In genomic region chr3:100045696-100046095, GRCh38 we compare ENCODE assay signal across 8 cellular contexts.
DNase-seq lines count a peak whose midpoint lies in the region; ATAC-seq, FAIRE-seq and TF ChIP-seq lines count a peak whose summit lies in the region.

No MANE protein-coding gene starts in this region.

- H3K27me3 ChIP-seq in K562 (ENCODE audit: control insufficient read depth in 2 of 2, insufficient read depth in 2 of 2, low read length in 2 of 2) (no peaks in the 10 kb centered on the region), stomach smooth muscle (ENCODE audit: control insufficient read depth in 1 of 2, insufficient read depth in 2 of 2, low read length in 2 of 2) (no peaks in the 10 kb centered on the region)
- H3K27me3 ChIP-seq in naive thymus-derived CD4-positive, alpha-beta T cell (ENCODE audit: control insufficient read depth in 2 of 2, insufficient read depth in 2 of 2, low read length in 2 of 2), result no peaks in the 10 kb centered on the region

- H3K9ac ChIP-seq in K562 (ENCODE audit: insufficient read depth in 1 of 2, low read depth in 2 of 2, low read length in 2 of 2) (no peak overlapping the region), kidney (ENCODE audit: low read length in 2 of 2) (no peak overlapping the region), stomach smooth muscle (ENCODE audit: low read length in 2 of 2) (no peak overlapping the region)

- peaks cover 0 to 13% (median 4%) of the 10 kb centered on the region in 5 donors for H3K36me3 Mint-ChIP-seq in naive thymus-derived CD4-positive, alpha-beta T cell

- H3K27me3 Mint-ChIP-seq in naive thymus-derived CD4-positive, alpha-beta T cell, result no peaks in the 10 kb centered on the region

- no peaks in the 10 kb centered on the region for H4K20me1 ChIP-seq in K562 (replicated peaks; ENCODE audit: control insufficient read depth, insufficient read depth, low read length)

- no peaks in the 10 kb centered on the region for H3K4me1 ChIP-seq in K562 (replicated peaks in 1 of 2; ENCODE audit: control insufficient read depth in 2 of 2, insufficient read depth in 2 of 2, low read length in 2 of 2)
- H3K4me1 ChIP-seq in kidney (ENCODE audit: control insufficient read depth in 1 of 2, insufficient read depth in 1 of 2, low read depth in 1 of 2, low read length in 2 of 2), result peaks cover 18 to 19% of the 10 kb centered on the region in 2 donors
- peaks cover 22% of the 10 kb centered on the region for H3K4me1 ChIP-seq in stomach smooth muscle (ENCODE audit: control insufficient read depth, insufficient read depth, low read length)
- no peaks in the 10 kb centered on the region for H3K4me1 ChIP-seq in naive thymus-derived CD4-positive, alpha-beta T cell (ENCODE audit: control insufficient read depth in 2 of 2, insufficient read depth in 2 of 2, low read length in 2 of 2)

- peak overlapping the region in 1 of 9 donors; percentile 63 for H3K27ac Mint-ChIP-seq in naive thymus-derived CD4-positive, alpha-beta T cell

- TF ChIP-seq CTCF in K562 (IDR thresholded peaks at IDR 0.05 in 2 of 3, conservative IDR thresholded peaks at IDR 0.05 in 1 of 3; ENCODE audit: insufficient read depth in 2 of 3, low read depth in 1 of 3, low read length in 3 of 3) (no peak), kidney (IDR thresholded peaks at IDR 0.05; ENCODE audit: borderline replicate concordance, extremely low read depth, insufficient read depth) (no peak)

- no peaks in the 10 kb centered on the region for H3K9me1 ChIP-seq in K562 (ENCODE audit: control insufficient read depth, insufficient read depth, low read length)

- no peak for TF ChIP-seq EP300 in K562 (IDR thresholded peaks at IDR 0.05; ENCODE audit: low read length)

- FAIRE-seq in K562 (lab: Jason Lieb, UNC) (no peak), kidney (lab: Jason Lieb, UNC) (no peak), frontal cortex (lab: Jason Lieb, UNC) (no peak)

- H3K27ac ChIP-seq in K562 (ENCODE audit: extremely low read depth, low read depth, low read length), result no peak overlapping the region
- H3K27ac ChIP-seq in kidney (ENCODE audit: low read depth in 2 of 2, low read length in 2 of 2), result no peak overlapping the region
- H3K27ac ChIP-seq in stomach smooth muscle (ENCODE audit: low read length), result peak overlapping the region; percentile 19
- H3K27ac ChIP-seq in naive thymus-derived CD4-positive, alpha-beta T cell (ENCODE audit: low read depth, low read length), result no peak overlapping the region

- H3K9me3 ChIP-seq in K562 (replicated peaks; ENCODE audit: control insufficient read depth, insufficient read depth, low read depth, low read length) (no peaks in the 10 kb centered on the region), kidney (ENCODE audit: control insufficient read depth in 1 of 2, low read length in 2 of 2) (no peaks in the 10 kb centered on the region), stomach smooth muscle (ENCODE audit: control insufficient read depth in 2 of 2, low read length in 2 of 2) (no peaks in the 10 kb centered on the region)
- H3K9me3 ChIP-seq in naive thymus-derived CD4-positive, alpha-beta T cell (ENCODE audit: control insufficient read depth in 2 of 3, low read length in 3 of 3), result no peaks in the 10 kb centered on the region

- H3K4me1 Mint-ChIP-seq in naive thymus-derived CD4-positive, alpha-beta T cell, result peaks cover 0 to 12% (median 0%) of the 10 kb centered on the region in 7 donors

- H3K9me3 Mint-ChIP-seq in naive thymus-derived CD4-positive, alpha-beta T cell, result no peaks in the 10 kb centered on the region

- TF ChIP-seq RAD21 in K562 (CRISPR knock-in tag; conservative IDR thresholded peaks at IDR 0.05 in 1 of 2, IDR thresholded peaks at IDR 0.05 in 1 of 2), result no peak

- DNase-seq in HCEC 1CT (peak; percentile 99), K562 (ENCODE audit: extremely low read depth in 1 of 4, low spot score in 3 of 4) (peak in 1 of 4 experiments; percentile 10), kidney (peak; percentile 80), T-helper 9 cell (no peak), frontal cortex (ENCODE audit: low spot score in 2 of 2) (no peak), NCI-H446 treated with DMSO at 0.1 percent for 48 hours (lab: John Stamatoyannopoulos, UW) (no peak)
- DNase-seq in naive thymus-derived CD4-positive, alpha-beta T cell, result no peak

- CTCF ChIA-PET in K562 (lab: Yijun Ruan, JAX; ENCODE audit: low intra/inter-chr PET ratio), result interaction anchor here (0.6 kb wide), 1 partner anchor 669 kb away, joined by 4 read pairs; no protein-coding TSS in a partner anchor
- CTCF ChIA-PET in naive thymus-derived CD4-positive, alpha-beta T cell (lab: Charles Lee), result no interaction called here

- intact Hi-C loops in K562 (cut with micrococcal nuclease) (no loop called here), kidney (cut with DNase I) (no loop called here)
- intact Hi-C loops in naive thymus-derived CD4-positive, alpha-beta T cell (cut with micrococcal nuclease), result no loop called here

- no peak overlapping the region for H3K4me2 ChIP-seq in K562 (ENCODE audit: insufficient read depth, low read length)

- no TSS peak for BruUV-seq in K562 (replicated peaks; lab: Mats Ljungman, UMichigan)

- H3K4me3 ChIP-seq in K562 (no peak overlapping the region), kidney (ENCODE audit: low read length in 2 of 2) (no peak overlapping the region), stomach smooth muscle (ENCODE audit: low read length in 2 of 2) (no peak overlapping the region)
- H3K4me3 ChIP-seq in naive thymus-derived CD4-positive, alpha-beta T cell (ENCODE audit: low read length), result no peak overlapping the region

- in situ Hi-C loops in K562 (cut with MboI), result no loop called here

- no peak overlapping the region for H2AFZ ChIP-seq in K562 (ENCODE audit: low read depth, low read length)

- TF ChIP-seq POLR2A in K562 (conservative IDR thresholded peaks at IDR 0.05), result no peak

- POLR2A ChIA-PET in K562 (lab: Yijun Ruan, JAX), result no interaction called here
- POLR2A ChIA-PET in naive thymus-derived CD4-positive, alpha-beta T cell (lab: Charles Lee), result no interaction called here

- H3K36me3 ChIP-seq in K562 (ENCODE audit: control insufficient read depth, insufficient read depth, low read length) (no peaks in the 10 kb centered on the region), kidney (ENCODE audit: control insufficient read depth in 1 of 2, insufficient read depth in 2 of 2, low read length in 2 of 2) (no peaks in the 10 kb centered on the region), stomach smooth muscle (ENCODE audit: control insufficient read depth in 2 of 2, insufficient read depth in 2 of 2, low read length in 2 of 2) (no peaks in the 10 kb centered on the region)
- no peaks in the 10 kb centered on the region for H3K36me3 ChIP-seq in naive thymus-derived CD4-positive, alpha-beta T cell (ENCODE audit: control insufficient read depth in 2 of 3, insufficient read depth in 3 of 3, low read length in 3 of 3)

- ATAC-seq in K562, result no peak
- no peak for ATAC-seq in naive thymus-derived CD4-positive, alpha-beta T cell

- 51% methylated on average over 2 of the region's 3 CpGs for WGBS in K562 (ENCODE audit: insufficient coverage, low coverage, missing lambda C conversion rate)

- no peaks in the 10 kb centered on the region for H3K79me2 ChIP-seq in K562 (ENCODE audit: control insufficient read depth, insufficient read depth, low read length)

- no peak overlapping the region for H3K4me3 Mint-ChIP-seq in naive thymus-derived CD4-positive, alpha-beta T cell

TF ChIP-seq in K562, 482 proteins besides CTCF, POLR2A, EP300 and RAD21 (continues in another document):
- TF ChIP-seq ZBTB8A (IDR thresholded peaks at IDR 0.05; ENCODE audit: partially characterized antibody) (no peak), XRCC5 (IDR thresholded peaks at IDR 0.05; ENCODE audit: low read depth, low read length) (no peak), CBX3 (IDR thresholded peaks at IDR 0.05; ENCODE audit: borderline replicate concordance in 1 of 2, low read length in 2 of 2) (no peak), ATF7 (IDR thresholded peaks at IDR 0.05) (peak; percentile 41), ZNF324 (CRISPR knock-in tag; IDR thresholded peaks at IDR 0.05) (no peak), NCOA2 (IDR thresholded peaks at IDR 0.05; ENCODE audit: partially characterized antibody in 2 of 2) (no peak), SIN3A (IDR thresholded peaks at IDR 0.05; ENCODE audit: borderline replicate concordance in 2 of 2, control insufficient read depth in 1 of 2, low read depth in 2 of 2, low read length in 2 of 2) (no peak), HMBOX1 (IDR thresholded peaks at IDR 0.05) (no peak), NR3C1 (CRISPR knock-in tag; IDR thresholded peaks at IDR 0.05) (no peak), ZNF280B (CRISPR knock-in tag; IDR thresholded peaks at IDR 0.05) (no peak), GTF2F1 (IDR thresholded peaks at IDR 0.05; ENCODE audit: low read depth, low read length) (no peak), TFAM (CRISPR knock-in tag; conservative IDR thresholded peaks at IDR 0.05) (no peak), ATF3 (IDR thresholded peaks at IDR 0.05) (peak; percentile 54), ATF3 (CRISPR knock-in tag; conservative IDR thresholded peaks at IDR 0.05) (no peak)

Comparison
In these comparisons a context has a peak if more than half of its experiments do, and no peak if none do; other contexts are left out.
1. DNase-seq: peak in HCEC 1CT (single experiment) and kidney (single experiment); none in T-helper 9 cell (single experiment), frontal cortex (0 of 2), naive thymus-derived CD4-positive, alpha-beta T cell (0 of 9) and NCI-H446 treated with DMSO at 0.1 percent for 48 hours (single experiment).